ENCODE assay signal across 8 cellular contexts in genomic region chr17:8326591-8327583, GRCh38. TPM values are rescaled to one million over a fixed set of nuclear protein-coding genes. Genes with fewer than 3 reads are reported as not detected.
A peak's percentile ranks its signal among the peaks of the same experiment; 100 is the strongest.
DNase-seq lines count a peak whose midpoint lies in the region; ATAC-seq and TF ChIP-seq lines count a peak whose summit lies in the region.

No MANE protein-coding gene starts in this region.

- H3K9me3 ChIP-seq in heart right ventricle (no peaks in the 10 kb centered on the region), prostate gland (no peaks in the 10 kb centered on the region)

- H3K4me3 ChIP-seq in heart right ventricle (peak overlapping the region; percentile 37 to 75 (median 64)), prostate gland (peak overlapping the region; percentile 29 to 34)

- peaks cover 44% of the 10 kb centered on the region for H3K27me3 Mint-ChIP-seq in IgD-negative memory B cell
- peaks cover 47% of the 10 kb centered on the region for H3K27me3 Mint-ChIP-seq in activated T-helper 2 cell treated with anti-CD3 and anti-CD28 coated beads, Interferon-gamma antibody, Interleukin-2, Interleukin-4, amounts not matched to agents 10 μg/mL and 5 μg/mL and 100 μg/mL, durations not matched to agents 14 hours and 24 hours and 36 hours (ENCODE audit: low read depth)

- DNase-seq in AG08396 (ENCODE audit: low spot score) (peak; percentile 53), heart right ventricle (peak; percentile 47 to 53), prostate gland (ENCODE audit: low spot score) (no peak)
- peak; percentile 14 for DNase-seq in activated T-helper 2 cell treated with anti-CD3 and anti-CD28 coated beads, Interferon-gamma antibody, Interleukin-2, Interleukin-4, amounts not matched to agents 10 μg/mL and 5 μg/mL and 100 μg/mL, durations not matched to agents 14 hours and 24 hours and 36 hours (ENCODE audit: low spot score)

- peaks cover 0 to 6% (median 0%) of the 10 kb centered on the region in 9 donors for H3K36me3 ChIP-seq in heart right ventricle
- no peaks in the 10 kb centered on the region for H3K36me3 ChIP-seq in prostate gland

- 5 to 6% methylated on average over 66 of the region's 66 CpGs for WGBS in heart right ventricle, 2 donors
- WGBS in prostate gland = 13% methylated on average over 35 of the region's 66 CpGs

- H3K4me3 Mint-ChIP-seq in IgD-negative memory B cell = peak overlapping the region in 3 of 4 donors; percentile 46 to 65 (median 58)
- peak overlapping the region; percentile 54 for H3K4me3 Mint-ChIP-seq in activated T-helper 2 cell treated with anti-CD3 and anti-CD28 coated beads, Interferon-gamma antibody, Interleukin-2, Interleukin-4, amounts not matched to agents 10 μg/mL and 5 μg/mL and 100 μg/mL, durations not matched to agents 14 hours and 24 hours and 36 hours (ENCODE audit: low read depth)

- H3K9me3 Mint-ChIP-seq in IgD-negative memory B cell = no peaks in the 10 kb centered on the region
- H3K9me3 Mint-ChIP-seq in activated T-helper 2 cell treated with anti-CD3 and anti-CD28 coated beads, Interferon-gamma antibody, Interleukin-2, Interleukin-4, amounts not matched to agents 10 μg/mL and 5 μg/mL and 100 μg/mL, durations not matched to agents 14 hours and 24 hours and 36 hours = no peaks in the 10 kb centered on the region

- no peaks in the 10 kb centered on the region for H3K36me3 Mint-ChIP-seq in IgD-negative memory B cell
- H3K36me3 Mint-ChIP-seq in activated T-helper 2 cell treated with anti-CD3 and anti-CD28 coated beads, Interferon-gamma antibody, Interleukin-2, Interleukin-4, amounts not matched to agents 10 μg/mL and 5 μg/mL and 100 μg/mL, durations not matched to agents 14 hours and 24 hours and 36 hours (ENCODE audit: low read depth) = no peaks in the 10 kb centered on the region

- peaks cover 0 to 4% (median 0%) of the 10 kb centered on the region in 3 donors for H3K4me1 Mint-ChIP-seq in IgD-negative memory B cell
- H3K4me1 Mint-ChIP-seq in activated T-helper 2 cell treated with anti-CD3 and anti-CD28 coated beads, Interferon-gamma antibody, Interleukin-2, Interleukin-4, amounts not matched to agents 10 μg/mL and 5 μg/mL and 100 μg/mL, durations not matched to agents 14 hours and 24 hours and 36 hours (ENCODE audit: low read depth) = peaks cover 13% of the 10 kb centered on the region

- H3K27me3 ChIP-seq in heart right ventricle (peaks cover 0 to 38% (median 0%) of the 10 kb centered on the region in 7 donors), prostate gland (replicated peaks; ENCODE audit: insufficient read depth) (no peaks in the 10 kb centered on the region)

- no peak for TF ChIP-seq CTCF in heart right ventricle (IDR thresholded peaks at IDR 0.05)
- TF ChIP-seq CTCF in prostate gland (IDR thresholded peaks at IDR 0.05) = no peak

- H3K4me1 ChIP-seq in heart right ventricle = peaks cover 0 to 35% (median 27%) of the 10 kb centered on the region in 9 donors
- no peaks in the 10 kb centered on the region for H3K4me1 ChIP-seq in prostate gland (replicated peaks)

- intact Hi-C loops in activated T-helper 2 cell treated with anti-CD3 and anti-CD28 coated beads, Interferon-gamma antibody, Interleukin-2, Interleukin-4, amounts not matched to agents 10 μg/mL and 5 μg/mL and 100 μg/mL, durations not matched to agents 14 hours and 24 hours and 36 hours (cut with micrococcal nuclease) = no loop called here
- intact Hi-C loops in heart right ventricle (cut with DNase I) = loop anchor here in 5 of 10 donors (5.0 kb wide), 3 partner anchors 35 to 50 kb away; partner anchors contain the start of gene KRABD2 (in 1 of the 5)
- intact Hi-C loops in prostate gland (cut with DNase I) = no loop called here

- H3K27ac Mint-ChIP-seq in IgD-negative memory B cell = no peak overlapping the region
- H3K27ac Mint-ChIP-seq in activated T-helper 2 cell treated with anti-CD3 and anti-CD28 coated beads, Interferon-gamma antibody, Interleukin-2, Interleukin-4, amounts not matched to agents 10 μg/mL and 5 μg/mL and 100 μg/mL, durations not matched to agents 14 hours and 24 hours and 36 hours = no peak overlapping the region

- TF ChIP-seq POLR2A in prostate gland (IDR thresholded peaks at IDR 0.05) = no peak

- H3K27ac ChIP-seq in heart right ventricle = peak overlapping the region; percentile 2 to 88 (median 81)
- H3K27ac ChIP-seq in prostate gland = no peak overlapping the region

- ATAC-seq in heart right ventricle (peak; percentile 58 to 79 (median 76)), GM18498 (IDR thresholded peaks at IDR 0.05; ENCODE audit: unreplicated experiment) (no peak), GM18907 (IDR thresholded peaks at IDR 0.05; ENCODE audit: unreplicated experiment) (no peak), GM18520 (IDR thresholded peaks at IDR 0.05; ENCODE audit: unreplicated experiment) (no peak)

RNA-seq across cellular contexts. Expression of gene ODF4, which starts 12.8 kb away (rescaled TPM):
- polyA plus RNA-seq in IgD-negative memory B cell (not detected), heart right ventricle (not detected)
- total RNA-seq in activated T-helper 2 cell treated with anti-CD3 and anti-CD28 coated beads, Interferon-gamma antibody, Interleukin-2, Interleukin-4, amounts not matched to agents 10 μg/mL and 5 μg/mL and 100 μg/mL, durations not matched to agents 14 hours and 24 hours and 36 hours = not detected in 2 replicates
- total RNA-seq in heart right ventricle (not detected), prostate gland (not detected)

RNA-seq across cellular contexts. Expression of gene ARHGEF15, which starts 16.8 kb away (rescaled TPM):
- polyA plus RNA-seq in IgD-negative memory B cell = not detected
- not detected in 2 replicates for total RNA-seq in activated T-helper 2 cell treated with anti-CD3 and anti-CD28 coated beads, Interferon-gamma antibody, Interleukin-2, Interleukin-4, amounts not matched to agents 10 μg/mL and 5 μg/mL and 100 μg/mL, durations not matched to agents 14 hours and 24 hours and 36 hours
- 10 to 100 TPM; 13.5 to 30.6 (median 19.4) TPM for total RNA-seq in heart right ventricle
- polyA plus RNA-seq in heart right ventricle = 10 to 100 TPM; 11.1 to 32.7 TPM
- 1 to 10 TPM; 2.6 to 4.4 TPM for total RNA-seq in prostate gland

RNA-seq across cellular contexts. Expression of gene SLC25A35, which starts 31.7 kb away (rescaled TPM):
- polyA plus RNA-seq in IgD-negative memory B cell (1.7 TPM), heart right ventricle (1 to 10 TPM; 2.4 to 6.8 TPM)
- 6.8 and 7.4 TPM in 2 replicates for total RNA-seq in activated T-helper 2 cell treated with anti-CD3 and anti-CD28 coated beads, Interferon-gamma antibody, Interleukin-2, Interleukin-4, amounts not matched to agents 10 μg/mL and 5 μg/mL and 100 μg/mL, durations not matched to agents 14 hours and 24 hours and 36 hours
- total RNA-seq in heart right ventricle (1 to 10 TPM; 1.5 to 4.5 (median 2.3) TPM), prostate gland (1 to 10 TPM; 4.5 to 5.2 TPM)

RNA-seq across cellular contexts. Expression of gene RANGRF, which starts 38.4 kb away (rescaled TPM):
- polyA plus RNA-seq in IgD-negative memory B cell = 67.4 TPM
- total RNA-seq in activated T-helper 2 cell treated with anti-CD3 and anti-CD28 coated beads, Interferon-gamma antibody, Interleukin-2, Interleukin-4, amounts not matched to agents 10 μg/mL and 5 μg/mL and 100 μg/mL, durations not matched to agents 14 hours and 24 hours and 36 hours = 61.4 and 64.1 TPM in 2 replicates
- total RNA-seq in heart right ventricle = 10 to 100 TPM; 20.7 to 28.2 (median 24.4) TPM
- 10 to 100 TPM; 32.3 to 53.5 TPM for polyA plus RNA-seq in heart right ventricle
- 10 to 100 TPM; 29.5 to 30.1 TPM for total RNA-seq in prostate gland

Comparison
In these comparisons a context has a peak if more than half of its experiments do, and no peak if none do; other contexts are left out.
1. ATAC-seq: peak in heart right ventricle (8 of 8); none in GM18498 (single experiment), GM18907 (single experiment) and GM18520 (single experiment).
2. H3K27ac ChIP-seq: peak in heart right ventricle (10 of 10); none in prostate gland (0 of 2).